1 cellular context compared by ENCODE assay signal in the genomic region with DNA sequence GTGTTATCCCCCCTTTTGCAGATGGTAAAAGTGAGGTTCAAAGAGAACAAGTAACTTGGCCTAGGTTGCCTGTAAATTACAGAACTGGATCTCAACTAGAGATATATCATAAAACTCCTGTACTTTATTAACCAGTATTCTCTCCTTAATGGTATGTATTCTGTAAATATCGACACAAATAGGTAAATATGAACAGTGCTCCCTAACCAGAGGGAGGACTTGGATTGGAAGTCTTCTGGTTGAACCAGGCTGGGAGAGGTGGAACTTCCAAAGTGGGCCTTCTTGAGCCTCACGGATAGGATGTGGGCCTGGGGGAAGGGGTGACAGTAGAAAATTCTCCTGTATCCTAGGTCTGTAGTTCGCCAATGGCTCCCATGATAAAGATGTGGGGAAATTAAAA.
TF ChIP-seq lines count a peak whose summit lies in the region.

No MANE protein-coding gene starts in this region.

TF ChIP-seq in HepG2, 621 proteins besides CTCF, POLR2A, EP300 and RAD21:
- TF ChIP-seq, protein P1, sequence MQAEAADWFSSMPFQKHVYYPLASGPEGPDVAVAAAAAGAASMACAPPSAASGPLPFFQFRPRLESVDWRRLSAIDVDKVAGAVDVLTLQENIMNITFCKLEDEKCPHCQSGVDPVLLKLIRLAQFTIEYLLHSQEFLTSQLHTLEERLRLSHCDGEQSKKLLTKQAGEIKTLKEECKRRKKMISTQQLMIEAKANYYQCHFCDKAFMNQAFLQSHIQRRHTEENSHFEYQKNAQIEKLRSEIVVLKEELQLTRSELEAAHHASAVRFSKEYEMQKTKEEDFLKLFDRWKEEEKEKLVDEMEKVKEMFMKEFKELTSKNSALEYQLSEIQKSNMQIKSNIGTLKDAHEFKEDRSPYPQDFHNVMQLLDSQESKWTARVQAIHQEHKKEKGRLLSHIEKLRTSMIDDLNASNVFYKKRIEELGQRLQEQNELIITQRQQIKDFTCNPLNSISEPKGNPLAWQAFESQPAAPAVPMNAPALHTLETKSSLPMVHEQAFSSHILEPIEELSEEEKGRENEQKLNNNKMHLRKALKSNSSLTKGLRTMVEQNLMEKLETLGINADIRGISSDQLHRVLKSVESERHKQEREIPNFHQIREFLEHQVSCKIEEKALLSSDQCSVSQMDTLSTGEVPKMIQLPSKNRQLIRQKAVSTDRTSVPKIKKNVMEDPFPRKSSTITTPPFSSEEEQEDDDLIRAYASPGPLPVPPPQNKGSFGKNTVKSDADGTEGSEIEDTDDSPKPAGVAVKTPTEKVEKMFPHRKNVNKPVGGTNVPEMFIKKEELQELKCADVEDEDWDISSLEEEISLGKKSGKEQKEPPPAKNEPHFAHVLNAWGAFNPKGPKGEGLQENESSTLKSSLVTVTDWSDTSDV (CRISPR knock-in tag; IDR thresholded peaks at IDR 0.05), result no peak
- peak; percentile 88 for TF ChIP-seq ZNF263 (CRISPR knock-in tag; IDR thresholded peaks at IDR 0.05)
- TF ChIP-seq, protein P2, sequence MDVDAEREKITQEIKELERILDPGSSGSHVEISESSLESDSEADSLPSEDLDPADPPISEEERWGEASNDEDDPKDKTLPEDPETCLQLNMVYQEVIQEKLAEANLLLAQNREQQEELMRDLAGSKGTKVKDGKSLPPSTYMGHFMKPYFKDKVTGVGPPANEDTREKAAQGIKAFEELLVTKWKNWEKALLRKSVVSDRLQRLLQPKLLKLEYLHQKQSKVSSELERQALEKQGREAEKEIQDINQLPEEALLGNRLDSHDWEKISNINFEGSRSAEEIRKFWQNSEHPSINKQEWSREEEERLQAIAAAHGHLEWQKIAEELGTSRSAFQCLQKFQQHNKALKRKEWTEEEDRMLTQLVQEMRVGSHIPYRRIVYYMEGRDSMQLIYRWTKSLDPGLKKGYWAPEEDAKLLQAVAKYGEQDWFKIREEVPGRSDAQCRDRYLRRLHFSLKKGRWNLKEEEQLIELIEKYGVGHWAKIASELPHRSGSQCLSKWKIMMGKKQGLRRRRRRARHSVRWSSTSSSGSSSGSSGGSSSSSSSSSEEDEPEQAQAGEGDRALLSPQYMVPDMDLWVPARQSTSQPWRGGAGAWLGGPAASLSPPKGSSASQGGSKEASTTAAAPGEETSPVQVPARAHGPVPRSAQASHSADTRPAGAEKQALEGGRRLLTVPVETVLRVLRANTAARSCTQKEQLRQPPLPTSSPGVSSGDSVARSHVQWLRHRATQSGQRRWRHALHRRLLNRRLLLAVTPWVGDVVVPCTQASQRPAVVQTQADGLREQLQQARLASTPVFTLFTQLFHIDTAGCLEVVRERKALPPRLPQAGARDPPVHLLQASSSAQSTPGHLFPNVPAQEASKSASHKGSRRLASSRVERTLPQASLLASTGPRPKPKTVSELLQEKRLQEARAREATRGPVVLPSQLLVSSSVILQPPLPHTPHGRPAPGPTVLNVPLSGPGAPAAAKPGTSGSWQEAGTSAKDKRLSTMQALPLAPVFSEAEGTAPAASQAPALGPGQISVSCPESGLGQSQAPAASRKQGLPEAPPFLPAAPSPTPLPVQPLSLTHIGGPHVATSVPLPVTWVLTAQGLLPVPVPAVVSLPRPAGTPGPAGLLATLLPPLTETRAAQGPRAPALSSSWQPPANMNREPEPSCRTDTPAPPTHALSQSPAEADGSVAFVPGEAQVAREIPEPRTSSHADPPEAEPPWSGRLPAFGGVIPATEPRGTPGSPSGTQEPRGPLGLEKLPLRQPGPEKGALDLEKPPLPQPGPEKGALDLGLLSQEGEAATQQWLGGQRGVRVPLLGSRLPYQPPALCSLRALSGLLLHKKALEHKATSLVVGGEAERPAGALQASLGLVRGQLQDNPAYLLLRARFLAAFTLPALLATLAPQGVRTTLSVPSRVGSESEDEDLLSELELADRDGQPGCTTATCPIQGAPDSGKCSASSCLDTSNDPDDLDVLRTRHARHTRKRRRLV (CRISPR knock-in tag; IDR thresholded peaks at IDR 0.05), result no peak
